In genomic region chr12:94592080-94592479, GRCh38 we compare ENCODE assay signal across 29 cellular contexts. TPM values are rescaled to one million over a fixed set of nuclear protein-coding genes. Genes with fewer than 3 reads are reported as not detected.
DNase-seq lines count a peak whose midpoint lies in the region; TF ChIP-seq lines count a peak whose summit lies in the region.
"Had no signal": no experiment of that assay in that cellular context is flagged by ENCODE, and none has a peak within 500 bp of the region (broad histone marks: within the 10 kb centered on the region; RNA-seq: fewer than 3 reads in every experiment).

No MANE protein-coding gene starts in this region.

- no peak for DNase-seq in esophagus muscularis mucosa (ENCODE audit: extremely low spot score)
- DNase-seq in prostate gland (ENCODE audit: low spot score), result peak; percentile 71
- DNase-seq in SJCRH30, result no peak
- DNase-seq in C1 segment of cervical spinal cord (lab: John Stamatoyannopoulos, UW), result no peak
- DNase-seq in NCI-H82 treated with DMSO at 0.1 percent for 48 hours (lab: John Stamatoyannopoulos, UW; ENCODE audit: unreplicated experiment), result no peak
- DNase-seq in neural progenitor cell (ENCODE audit: low spot score), result no peak
- DNase-seq: activated CD8-positive, alpha-beta T cell treated with anti-CD3 and anti-CD28 coated beads for 36 hours; activated naive CD8-positive, alpha-beta T cell treated with anti-CD3 and anti-CD28 coated beads, Interleukin-2, amount 10 ng/mL, durations not matched to agents 7 days and 5 days; Calu3; DMS79 treated with DMSO at 0.1 percent for 48 hours; GF-D8; HCEC 1CT; hypothalamus; left ventricle myocardium superior; MG63; midbrain; NCI-H1930; NCI-H774; posterior cingulate gyrus; RPMI8226; stimulated activated naive B cell treated with anti-CD40 and anti-IgM and Interleukin-4, amounts not matched to agents 10 μg/mL and 1 μg/mL and 100 μg/mL, for 72 hours; T-helper 17 cell had no signal

- H3K27me3 Mint-ChIP-seq in neural progenitor cell (ENCODE audit: insufficient read depth, low read depth), result no peaks in the 10 kb centered on the region
- H3K27me3 Mint-ChIP-seq: activated CD8-positive, alpha-beta T cell treated with anti-CD3 and anti-CD28 coated beads for 36 hours; central memory CD8-positive, alpha-beta T cell; natural killer cell treated with Interleukin-12 subunit alpha and Interleukin-12 subunit beta and Interleukin-15 and Interleukin-18, amount 100 ng/mL, for 72 hours; stimulated activated naive B cell treated with anti-CD40 and anti-IgM and Interleukin-4, amounts not matched to agents 10 μg/mL and 1 μg/mL and 100 μg/mL, for 72 hours had no signal

- H3K27ac Mint-ChIP-seq in neural progenitor cell, result no peak overlapping the region
- H3K27ac Mint-ChIP-seq: activated CD8-positive, alpha-beta T cell treated with anti-CD3 and anti-CD28 coated beads for 36 hours; activated naive CD8-positive, alpha-beta T cell treated with anti-CD3 and anti-CD28 coated beads, Interleukin-2, amount 10 ng/mL, durations not matched to agents 7 days and 5 days; natural killer cell treated with Interleukin-12 subunit alpha and Interleukin-12 subunit beta and Interleukin-15 and Interleukin-18, amount 100 ng/mL, for 72 hours; stimulated activated naive B cell treated with anti-CD40 and anti-IgM and Interleukin-4, amounts not matched to agents 10 μg/mL and 1 μg/mL and 100 μg/mL, for 72 hours; T-helper 17 cell had no signal

- H3K27me3 ChIP-seq in esophagus muscularis mucosa (no peaks in the 10 kb centered on the region), prostate gland (replicated peaks; ENCODE audit: insufficient read depth) (no peaks in the 10 kb centered on the region), SJCRH30 (no peaks in the 10 kb centered on the region), neural progenitor cell (peaks cover 6% of the 10 kb centered on the region)
- H3K27me3 ChIP-seq: ascending aorta, MG63 had no signal

- intact Hi-C loops in esophagus muscularis mucosa (cut with DNase I) (no loop called here), prostate gland (cut with DNase I) (no loop called here)

- H4K20me1 ChIP-seq in neural progenitor cell (ENCODE audit: low read depth), result no peaks in the 10 kb centered on the region

- no peaks in the 10 kb centered on the region for H3K9me3 Mint-ChIP-seq in neural progenitor cell
- H3K9me3 Mint-ChIP-seq: activated CD8-positive, alpha-beta T cell treated with anti-CD3 and anti-CD28 coated beads for 36 hours; activated naive CD8-positive, alpha-beta T cell treated with anti-CD3 and anti-CD28 coated beads, Interleukin-2, amount 10 ng/mL, durations not matched to agents 7 days and 5 days; central memory CD8-positive, alpha-beta T cell; natural killer cell treated with Interleukin-12 subunit alpha and Interleukin-12 subunit beta and Interleukin-15 and Interleukin-18, amount 100 ng/mL, for 72 hours; stimulated activated naive B cell treated with anti-CD40 and anti-IgM and Interleukin-4, amounts not matched to agents 10 μg/mL and 1 μg/mL and 100 μg/mL, for 72 hours had no signal

- no peaks in the 10 kb centered on the region for H3K36me3 Mint-ChIP-seq in neural progenitor cell
- H3K36me3 Mint-ChIP-seq: activated naive CD8-positive, alpha-beta T cell treated with anti-CD3 and anti-CD28 coated beads, Interleukin-2, amount 10 ng/mL, durations not matched to agents 7 days and 5 days; natural killer cell treated with Interleukin-12 subunit alpha and Interleukin-12 subunit beta and Interleukin-15 and Interleukin-18, amount 100 ng/mL, for 72 hours had no signal

- WGBS in esophagus muscularis mucosa, result 49% methylated on average over 6 of the region's 6 CpGs
- 12% methylated on average over 6 of the region's 6 CpGs for WGBS in prostate gland

- H3K4me3 Mint-ChIP-seq in neural progenitor cell, result no peak overlapping the region
- H3K4me3 Mint-ChIP-seq: activated CD8-positive, alpha-beta T cell treated with anti-CD3 and anti-CD28 coated beads for 36 hours; activated naive CD8-positive, alpha-beta T cell treated with anti-CD3 and anti-CD28 coated beads, Interleukin-2, amount 10 ng/mL, durations not matched to agents 7 days and 5 days; central memory CD8-positive, alpha-beta T cell; natural killer cell treated with Interleukin-12 subunit alpha and Interleukin-12 subunit beta and Interleukin-15 and Interleukin-18, amount 100 ng/mL, for 72 hours; stimulated activated naive B cell treated with anti-CD40 and anti-IgM and Interleukin-4, amounts not matched to agents 10 μg/mL and 1 μg/mL and 100 μg/mL, for 72 hours; T-helper 17 cell had no signal

- H3K4me2 ChIP-seq in neural progenitor cell, result no peak overlapping the region

- TF ChIP-seq EP300 in esophagus muscularis mucosa (IDR thresholded peaks at IDR 0.05), result no peak

- H3K9ac ChIP-seq in neural progenitor cell, result no peak overlapping the region

- H3K36me3 ChIP-seq in esophagus muscularis mucosa (no peaks in the 10 kb centered on the region), prostate gland (no peaks in the 10 kb centered on the region), SJCRH30 (no peaks in the 10 kb centered on the region), neural progenitor cell (no peaks in the 10 kb centered on the region)
- H3K36me3 ChIP-seq: ascending aorta, MG63 had no signal

- H3K4me1 ChIP-seq in esophagus muscularis mucosa (peaks cover 28 to 92% (median 80%) of the 10 kb centered on the region in 4 donors), prostate gland (replicated peaks) (peaks cover 23% of the 10 kb centered on the region), SJCRH30 (peaks cover 7% of the 10 kb centered on the region; the same call in 1 of the 2 replicates), neural progenitor cell (peaks cover 23% of the 10 kb centered on the region)
- H3K4me1 ChIP-seq: ascending aorta had no signal

- peaks cover 11% of the 10 kb centered on the region for H3F3A ChIP-seq in neural progenitor cell (ENCODE audit: low read depth)

- H3K4me3 ChIP-seq in esophagus muscularis mucosa, result no peak overlapping the region
- H3K4me3 ChIP-seq in prostate gland, result no peak overlapping the region
- H3K4me3 ChIP-seq in SJCRH30, result no peak overlapping the region
- no peak overlapping the region for H3K4me3 ChIP-seq in neural progenitor cell
- H3K4me3 ChIP-seq: ascending aorta, K562, MG63, SK-N-MC had no signal

- H3K4me1 Mint-ChIP-seq in neural progenitor cell, result peaks cover 24% of the 10 kb centered on the region
- H3K4me1 Mint-ChIP-seq: activated naive CD8-positive, alpha-beta T cell treated with anti-CD3 and anti-CD28 coated beads, Interleukin-2, amount 10 ng/mL, durations not matched to agents 7 days and 5 days; central memory CD8-positive, alpha-beta T cell had no signal

- TF ChIP-seq CTCF in C4-2B (conservative IDR thresholded peaks at IDR 0.05) (no peak), VCaP (conservative IDR thresholded peaks at IDR 0.05) (no peak), esophagus muscularis mucosa (IDR thresholded peaks at IDR 0.05) (no peak), prostate gland (IDR thresholded peaks at IDR 0.05) (no peak), neural progenitor cell (IDR thresholded peaks at IDR 0.05) (no peak)

- H3K79me2 ChIP-seq in neural progenitor cell (ENCODE audit: low read depth), result no peaks in the 10 kb centered on the region

- no peaks in the 10 kb centered on the region for H3K9me3 ChIP-seq in esophagus muscularis mucosa
- no peaks in the 10 kb centered on the region for H3K9me3 ChIP-seq in prostate gland
- H3K9me3 ChIP-seq in SJCRH30 (replicated peaks), result no peaks in the 10 kb centered on the region
- H3K9me3 ChIP-seq in neural progenitor cell (ENCODE audit: low read depth), result no peaks in the 10 kb centered on the region
- H3K9me3 ChIP-seq: ascending aorta, MG63 had no signal

- H2AFZ ChIP-seq in neural progenitor cell (replicated peaks), result no peak overlapping the region

- TF ChIP-seq POLR2A in esophagus muscularis mucosa (IDR thresholded peaks at IDR 0.05; ENCODE audit: low read depth), result no peak
- no peak for TF ChIP-seq POLR2A in prostate gland (IDR thresholded peaks at IDR 0.05)

- H3K27ac ChIP-seq in C4-2B, result peak overlapping the region; percentile 90
- peak overlapping the region; percentile 98 for H3K27ac ChIP-seq in VCaP
- peak overlapping the region in 3 of 4 donors; percentile 55 to 63 (median 56) for H3K27ac ChIP-seq in esophagus muscularis mucosa (replicated peaks in 1 of 4)
- peak overlapping the region; percentile 36 to 38 for H3K27ac ChIP-seq in prostate gland
- no peak overlapping the region for H3K27ac ChIP-seq in SJCRH30
- no peak overlapping the region for H3K27ac ChIP-seq in neural progenitor cell
- H3K27ac ChIP-seq: ascending aorta, SK-N-MC had no signal

RNA-seq across cellular contexts. Expression of gene TMCC3, which starts 58.3 kb away (rescaled TPM):
- 10 to 100 TPM; 17.0 to 30.5 (median 19.5) TPM for total RNA-seq in esophagus muscularis mucosa
- 10 to 100 TPM; 13.5 to 15.4 TPM for total RNA-seq in prostate gland
- 2.4 and 2.5 TPM in 2 replicates for total RNA-seq in SJCRH30 (2014; rRNA removed; shearing (Covaris generic))
- 7.2 and 9.5 TPM in 2 replicates for total RNA-seq in neural progenitor cell (ENCODE audit: low replicate concordance)
- total RNA-seq: K562 had no signal

Comparison
In these comparisons a context has a peak if more than half of its experiments do, and no peak if none do; other contexts are left out.
1. H3K27ac ChIP-seq: peak in C4-2B (single experiment), VCaP (single experiment), esophagus muscularis mucosa (3 of 4) and prostate gland (2 of 2); none in SJCRH30 (single experiment) and neural progenitor cell (single experiment).